ENCODE assay signal across 28 cellular contexts in genomic region chr10:114485695-114486400, GRCh38.
DNase-seq lines count a peak whose midpoint lies in the region; ATAC-seq, FAIRE-seq and TF ChIP-seq lines count a peak whose summit lies in the region.
"Had no signal": no experiment of that assay in that cellular context is flagged by ENCODE, and none has a peak within 500 bp of the region (broad histone marks: within the 10 kb centered on the region; RNA-seq: fewer than 3 reads in every experiment).

No MANE protein-coding gene starts in this region.

- H3K79me2 ChIP-seq in astrocyte (ENCODE audit: insufficient read depth, low read length): no peaks in the 10 kb centered on the region

- intact Hi-C loops in thyroid gland (cut with DNase I): no loop called here
- intact Hi-C loops in posterior vena cava (cut with DNase I): no loop called here
- intact Hi-C loops in upper lobe of right lung (cut with DNase I): loop anchor here (10.0 kb wide), 1 partner anchor 49 kb away; no protein-coding TSS in a partner anchor

- H3K9me3 ChIP-seq in astrocyte (ENCODE audit: insufficient read depth, low read depth, low read length) (no peaks in the 10 kb centered on the region), thyroid gland (no peaks in the 10 kb centered on the region), upper lobe of right lung (no peaks in the 10 kb centered on the region)
- H3K9me3 ChIP-seq: BE2C had no signal

- H3K27ac ChIP-seq in astrocyte (ENCODE audit: low read depth, low read length): no peak overlapping the region
- H3K27ac ChIP-seq in thyroid gland: peak overlapping the region; percentile 78 to 100 (median 97)
- H3K27ac ChIP-seq in upper lobe of right lung: no peak overlapping the region

- H3K4me1 ChIP-seq in astrocyte (ENCODE audit: insufficient read depth, low read length) (peaks cover 13% of the 10 kb centered on the region), thyroid gland (peaks cover 75 to 78% of the 10 kb centered on the region in 2 donors), upper lobe of right lung (peaks cover 6% of the 10 kb centered on the region)

- TF ChIP-seq POLR2A in thyroid gland (IDR thresholded peaks at IDR 0.05): peak in 1 of 2 donors; percentile 5

- no peaks in the 10 kb centered on the region for H3K27me3 Mint-ChIP-seq in activated naive CD4-positive, alpha-beta T cell treated with anti-CD3 and anti-CD28 coated beads, Interleukin-2, amount 50 U/mL, for 24 hours
- H3K27me3 Mint-ChIP-seq in astrocyte (ENCODE audit: low read depth, unreplicated experiment): no peaks in the 10 kb centered on the region
- H3K27me3 Mint-ChIP-seq: activated CD4-positive, alpha-beta memory T cell treated with anti-CD3 and anti-CD28 coated beads for 36 hours had no signal

- peaks cover 71% of the 10 kb centered on the region for H3K4me1 Mint-ChIP-seq in activated naive CD4-positive, alpha-beta T cell treated with anti-CD3 and anti-CD28 coated beads, Interleukin-2, amount 50 U/mL, for 24 hours
- H3K4me1 Mint-ChIP-seq in astrocyte (ENCODE audit: low read depth, unreplicated experiment): peaks cover 40% of the 10 kb centered on the region

- WGBS in thyroid gland, 2 donors: 54 to 58% methylated on average over 5 of the region's 5 CpGs

- H3K4me3 ChIP-seq in astrocyte (ENCODE audit: insufficient read depth, low read depth, low read length): no peak overlapping the region
- H3K4me3 ChIP-seq in thyroid gland (replicated peaks in 1 of 3): no peak overlapping the region
- no peak overlapping the region for H3K4me3 ChIP-seq in upper lobe of right lung
- H3K4me3 ChIP-seq: K562, skin epidermis had no signal

- H3K36me3 ChIP-seq in astrocyte (ENCODE audit: insufficient read depth, low read length) (no peaks in the 10 kb centered on the region), thyroid gland (peaks cover 8 to 11% of the 10 kb centered on the region in 2 donors), upper lobe of right lung (no peaks in the 10 kb centered on the region)

- no peak for FAIRE-seq in astrocyte (lab: Jason Lieb, UNC)
- FAIRE-seq: A204.1, K562, keratinocyte had no signal

- no peak overlapping the region for H3K9ac ChIP-seq in astrocyte (ENCODE audit: low read length)

- no peak for ATAC-seq in GM21390 (IDR thresholded peaks at IDR 0.05; ENCODE audit: unreplicated experiment)
- no peak for ATAC-seq in upper lobe of right lung
- ATAC-seq: foreskin keratinocyte, K562, natural killer cell, WTC11 had no signal

- no peaks in the 10 kb centered on the region for H3K9me3 Mint-ChIP-seq in activated naive CD4-positive, alpha-beta T cell treated with anti-CD3 and anti-CD28 coated beads, Interleukin-2, amount 50 U/mL, for 24 hours
- peaks cover 7% of the 10 kb centered on the region for H3K9me3 Mint-ChIP-seq in astrocyte (ENCODE audit: unreplicated experiment)
- H3K9me3 Mint-ChIP-seq: activated CD4-positive, alpha-beta memory T cell treated with anti-CD3 and anti-CD28 coated beads for 36 hours; natural killer cell had no signal

- no peak for DNase-seq in activated naive CD4-positive, alpha-beta T cell treated with Interleukin-2 at 50 U/mL for 16 hours
- DNase-seq in astrocyte (ENCODE audit: low read depth): no peak
- DNase-seq in left kidney (ENCODE audit: low read depth, low spot score): peak; percentile 27
- DNase-seq in thyroid gland: no peak
- DNase-seq in posterior vena cava (ENCODE audit: low spot score): no peak
- DNase-seq in upper lobe of right lung: no peak
- DNase-seq: activated CD4-positive, alpha-beta memory T cell treated with anti-CD3 and anti-CD28 coated beads for 36 hours; activated naive CD4-positive, alpha-beta T cell treated with anti-CD3 and anti-CD28 coated beads, Interleukin-2, amount 50 U/mL, for 16 hours; activated T-cell treated with anti-CD3 and anti-CD28 coated beads for 4 hours; BE2C; Calu3; cortex of kidney; foreskin keratinocyte; H7; mesenchymal stem cell; natural killer cell; NCI-H1694; NCI-H774; posterior cingulate gyrus; stimulated activated naive CD4-positive, alpha-beta T cell; T-helper 2 cell had no signal

- peak overlapping the region; percentile 51 for H3K27ac Mint-ChIP-seq in activated naive CD4-positive, alpha-beta T cell treated with anti-CD3 and anti-CD28 coated beads, Interleukin-2, amount 50 U/mL, for 24 hours
- H3K27ac Mint-ChIP-seq in astrocyte (ENCODE audit: unreplicated experiment): peak overlapping the region; percentile 78
- H3K27ac Mint-ChIP-seq: natural killer cell had no signal

- no peaks in the 10 kb centered on the region for H4K20me1 ChIP-seq in astrocyte (ENCODE audit: insufficient read depth, low read length)

- H2AFZ ChIP-seq in astrocyte (ENCODE audit: low read depth, low read length): no peak overlapping the region

- no peak overlapping the region for H3K4me2 ChIP-seq in astrocyte (ENCODE audit: low read length)

- TF ChIP-seq CTCF in astrocyte (IDR thresholded peaks at IDR 0.05; ENCODE audit: insufficient read depth, low read depth, low read length) (no peak), thyroid gland (IDR thresholded peaks at IDR 0.05) (no peak), upper lobe of right lung (IDR thresholded peaks at IDR 0.05) (no peak)

- peaks cover 15% of the 10 kb centered on the region for H3K36me3 Mint-ChIP-seq in activated naive CD4-positive, alpha-beta T cell treated with anti-CD3 and anti-CD28 coated beads, Interleukin-2, amount 50 U/mL, for 24 hours
- H3K36me3 Mint-ChIP-seq in astrocyte (ENCODE audit: low read depth, unreplicated experiment): peaks cover 34% of the 10 kb centered on the region

- H3K4me3 Mint-ChIP-seq in activated naive CD4-positive, alpha-beta T cell treated with anti-CD3 and anti-CD28 coated beads, Interleukin-2, amount 50 U/mL, for 24 hours: no peak overlapping the region
- no peak overlapping the region for H3K4me3 Mint-ChIP-seq in astrocyte (ENCODE audit: unreplicated experiment)
- H3K4me3 Mint-ChIP-seq: activated CD4-positive, alpha-beta memory T cell treated with anti-CD3 and anti-CD28 coated beads for 36 hours; natural killer cell; WTC11 had no signal

- H3K27me3 ChIP-seq in astrocyte (ENCODE audit: insufficient read depth, low read length) (peaks cover 2% of the 10 kb centered on the region), thyroid gland (no peaks in the 10 kb centered on the region), upper lobe of right lung (no peaks in the 10 kb centered on the region)
- H3K27me3 ChIP-seq: BE2C, foreskin keratinocyte had no signal

Comparison
In these comparisons a context has a peak if more than half of its experiments do, and no peak if none do; other contexts are left out.
1. H3K27ac ChIP-seq: peak in thyroid gland (3 of 3); none in astrocyte (single experiment) and upper lobe of right lung (single experiment).